ENCODE assay signal across 26 cellular contexts in genomic region chr3:29540544-29540943, GRCh38.
"Had no signal": no experiment of that assay in that cellular context is flagged by ENCODE, and none has a peak within 500 bp of the region (broad histone marks: within the 10 kb centered on the region; RNA-seq: fewer than 3 reads in every experiment).

No MANE protein-coding gene starts in this region.

- H3K27ac ChIP-seq: left lung, ovary, right atrium auricular region, right lobe of liver, transverse colon, upper lobe of right lung had no signal

- H3K4me1 ChIP-seq: right lobe of liver had no signal

- H3K27me3 ChIP-seq: left lung, right atrium auricular region, right lobe of liver, transverse colon, upper lobe of right lung had no signal

- H3K9me3 ChIP-seq: left lung, mucosa of descending colon, ovary, right atrium auricular region, right lobe of liver, transverse colon, upper lobe of right lung had no signal

- H3K4me3 ChIP-seq: left lung, lung, mucosa of descending colon, ovary, right atrium auricular region, right lobe of liver, smooth muscle cell, transverse colon, upper lobe of right lung had no signal

- H3K36me3 ChIP-seq: left lung, ovary, right atrium auricular region, right lobe of liver, transverse colon, upper lobe of right lung had no signal

- FAIRE-seq: islet of Langerhans, kidney, urothelium cell line had no signal

- H3K4me2 ChIP-seq: smooth muscle cell had no signal

- DNase-seq: hypothalamus; immature natural killer cell; kidney; left colon; left lung; midbrain; mucosa of descending colon; naive thymus-derived CD4-positive, alpha-beta T cell; ovary; right lobe of liver; stimulated activated CD4-positive, alpha-beta T cell treated with anti-CD3 and anti-CD28 coated beads, Interleukin-1b, Interleukin-23, amount 100 ng/mL, for 48 hours; stimulated activated CD4-positive, alpha-beta T cell treated with anti-CD3 and anti-CD28 coated beads, Interleukin-2, amount 100 ng/mL, for 48 hours; stimulated activated CD4-positive, alpha-beta T cell treated with anti-CD3 and anti-CD28 coated beads, Interleukin-4, amount 100 ng/mL, for 4 hours; stimulated activated CD8-positive, alpha-beta memory T cell treated with anti-CD3 and anti-CD28 coated beads, Interleukin-4, amount 100 ng/mL, for 48 hours; stimulated activated naive CD4-positive, alpha-beta T cell treated with Interleukin-2 at 50 U/mL for 16 hours; stimulated activated naive CD8-positive, alpha-beta T cell treated with anti-CD3 and anti-CD28 coated beads, Interleukin-15, amount 100 ng/mL, for 72 hours; substantia nigra; transverse colon; upper lobe of right lung had no signal

- ATAC-seq: left colon; left lung; mucosa of descending colon; naive thymus-derived CD4-positive, alpha-beta T cell; natural killer cell treated with Interleukin-12 subunit alpha and Interleukin-12 subunit beta and Interleukin-15 and Interleukin-18, amount 100 ng/mL, for 72 hours; right lobe of liver; stimulated activated memory B cell treated with anti-CD40 and anti-IgM and Interleukin-4, amounts not matched to agents 10 μg/mL and 1 μg/mL and 100 μg/mL, for 72 hours; stimulated activated naive CD8-positive, alpha-beta T cell treated with anti-CD3 and anti-CD28 coated beads, Interleukin-15, amount 100 ng/mL, for 72 hours; upper lobe of right lung had no signal
